Comparison of ENCODE assay signal across 26 cellular contexts in genomic region chr1:67739361-67739760, GRCh38.
"Had no signal": no experiment of that assay in that cellular context is flagged by ENCODE, and none has a peak within 500 bp of the region (broad histone marks: within the 10 kb centered on the region; RNA-seq: fewer than 3 reads in every experiment).

No MANE protein-coding gene starts in this region.

- H3K36me3 ChIP-seq: adrenal gland, left lung, right lobe of liver, vagina had no signal

- H3K9me3 ChIP-seq: adrenal gland, left lung, right lobe of liver, vagina had no signal

- H3K27ac Mint-ChIP-seq: activated CD4-positive, alpha-beta T cell treated with anti-CD3 and anti-CD28 coated beads for 36 hours; activated naive CD8-positive, alpha-beta T cell; activated T-helper 2 cell treated with anti-CD3 and anti-CD28 coated beads, Interferon-gamma antibody, Interleukin-2, Interleukin-4, amounts not matched to agents 10 μg/mL and 5 μg/mL and 100 μg/mL, durations not matched to agents 14 hours and 24 hours and 36 hours; dendritic cell treated with granulocyte-macrophage colony-stimulating factor and Interleukin-4, amounts not matched to agents 40 ng/mL and 50 ng/mL, for 4 days; immature natural killer cell; natural killer cell treated with Interleukin-12 subunit alpha and Interleukin-12 subunit beta and Interleukin-15 and Interleukin-18, amount 100 ng/mL, for 72 hours; T-helper 1 cell treated with Interleukin-12 subunit alpha and Interleukin-12 subunit beta and Interleukin-4 antibody, amounts not matched to agents 30 μg/mL and 1 μg/mL, for 36 hours; type B pancreatic cell; WTC11 had no signal

- H3K9me3 Mint-ChIP-seq: activated T-cell treated with anti-CD3 and anti-CD28 coated beads, Interleukin-2, amount 50 U/mL, for 4 hours; activated T-helper 2 cell treated with anti-CD3 and anti-CD28 coated beads, Interferon-gamma antibody, Interleukin-2, Interleukin-4, amounts not matched to agents 10 μg/mL and 5 μg/mL and 100 μg/mL, durations not matched to agents 14 hours and 24 hours and 36 hours; dendritic cell treated with granulocyte-macrophage colony-stimulating factor and Interleukin-4, amounts not matched to agents 40 ng/mL and 50 ng/mL, for 4 days; immature natural killer cell; natural killer cell treated with Interleukin-12 subunit alpha and Interleukin-12 subunit beta and Interleukin-15 and Interleukin-18, amount 100 ng/mL, for 72 hours; stimulated activated naive CD8-positive, alpha-beta T cell treated with anti-CD3 and anti-CD28 coated beads, Interleukin-15, amount 100 ng/mL, for 72 hours; T-helper 1 cell treated with Interleukin-12 subunit alpha and Interleukin-12 subunit beta and Interleukin-4 antibody, amounts not matched to agents 30 μg/mL and 1 μg/mL, for 36 hours; type B pancreatic cell; WTC11 had no signal

- DNase-seq: activated CD4-positive, alpha-beta T cell treated with anti-CD3 and anti-CD28 coated beads for 36 hours; activated CD4-positive, alpha-beta T cell treated with anti-CD3 and anti-CD28 coated beads, Interleukin-2, amount 50 U/mL, for 48 hours; activated CD8-positive, alpha-beta memory T cell treated with anti-CD3 and anti-CD28 coated beads, Interleukin-2, amount 50 U/mL, for 48 hours; activated naive CD4-positive, alpha-beta T cell; activated T-cell treated with anti-CD3 and anti-CD28 coated beads, Interleukin-2, amount 50 U/mL, for 4 hours; adrenal gland; effector CD4-positive, alpha-beta T cell; foreskin melanocyte; immature natural killer cell; kidney glomerular epithelial cell; left lung; right lobe of liver; stimulated activated CD4-positive, alpha-beta T cell treated with anti-CD3 and anti-CD28 coated beads, Interleukin-1b, Interleukin-23, amount 100 ng/mL, for 48 hours; stimulated activated naive CD8-positive, alpha-beta T cell treated with anti-CD3 and anti-CD28 coated beads, Interleukin-15, amount 100 ng/mL, for 72 hours; T1000 had no signal

- H3K27ac ChIP-seq: adrenal gland, left lung, parathyroid adenoma, right lobe of liver, vagina had no signal

- H2AFZ ChIP-seq: hepatocyte, parathyroid adenoma had no signal

- H3K36me3 Mint-ChIP-seq: immature natural killer cell; natural killer cell treated with Interleukin-12 subunit alpha and Interleukin-12 subunit beta and Interleukin-15 and Interleukin-18, amount 100 ng/mL, for 72 hours; type B pancreatic cell; WTC11 had no signal

- ATAC-seq: activated CD4-positive, alpha-beta T cell treated with anti-CD3 and anti-CD28 coated beads for 36 hours; activated T-cell treated with anti-CD3 and anti-CD28 coated beads, Interleukin-2, amount 50 U/mL, for 4 hours; left lung; natural killer cell treated with Interleukin-12 subunit alpha and Interleukin-12 subunit beta and Interleukin-15 and Interleukin-18, amount 100 ng/mL, for 72 hours; right lobe of liver; stimulated activated naive CD8-positive, alpha-beta T cell treated with anti-CD3 and anti-CD28 coated beads, Interleukin-15, amount 100 ng/mL, for 72 hours; WTC11 had no signal

- H3K4me3 Mint-ChIP-seq: activated CD4-positive, alpha-beta T cell treated with anti-CD3 and anti-CD28 coated beads for 36 hours; activated naive CD8-positive, alpha-beta T cell; activated T-cell treated with anti-CD3 and anti-CD28 coated beads, Interleukin-2, amount 50 U/mL, for 4 hours; dendritic cell treated with granulocyte-macrophage colony-stimulating factor and Interleukin-4, amounts not matched to agents 40 ng/mL and 50 ng/mL, for 4 days; immature natural killer cell; natural killer cell treated with Interleukin-12 subunit alpha and Interleukin-12 subunit beta and Interleukin-15 and Interleukin-18, amount 100 ng/mL, for 72 hours; stimulated activated naive CD8-positive, alpha-beta T cell treated with anti-CD3 and anti-CD28 coated beads, Interleukin-15, amount 100 ng/mL, for 72 hours; T-helper 1 cell treated with Interleukin-12 subunit alpha and Interleukin-12 subunit beta and Interleukin-4 antibody, amounts not matched to agents 30 μg/mL and 1 μg/mL, for 36 hours; type B pancreatic cell; WTC11 had no signal

- H3K4me2 ChIP-seq: hepatocyte had no signal

- H3K27me3 Mint-ChIP-seq: activated CD4-positive, alpha-beta T cell treated with anti-CD3 and anti-CD28 coated beads for 36 hours; dendritic cell treated with granulocyte-macrophage colony-stimulating factor and Interleukin-4, amounts not matched to agents 40 ng/mL and 50 ng/mL, for 4 days; stimulated activated naive CD8-positive, alpha-beta T cell treated with anti-CD3 and anti-CD28 coated beads, Interleukin-15, amount 100 ng/mL, for 72 hours; type B pancreatic cell had no signal

- H3K9ac ChIP-seq: parathyroid adenoma had no signal

- H3K27me3 ChIP-seq: adrenal gland, hepatocyte, left lung, right lobe of liver, vagina had no signal

- H3K4me3 ChIP-seq: adrenal gland, hepatocyte, left lung, right lobe of liver, skin epidermis, vagina had no signal
